ENCODE assay signal across 20 cellular contexts in the genomic region with DNA sequence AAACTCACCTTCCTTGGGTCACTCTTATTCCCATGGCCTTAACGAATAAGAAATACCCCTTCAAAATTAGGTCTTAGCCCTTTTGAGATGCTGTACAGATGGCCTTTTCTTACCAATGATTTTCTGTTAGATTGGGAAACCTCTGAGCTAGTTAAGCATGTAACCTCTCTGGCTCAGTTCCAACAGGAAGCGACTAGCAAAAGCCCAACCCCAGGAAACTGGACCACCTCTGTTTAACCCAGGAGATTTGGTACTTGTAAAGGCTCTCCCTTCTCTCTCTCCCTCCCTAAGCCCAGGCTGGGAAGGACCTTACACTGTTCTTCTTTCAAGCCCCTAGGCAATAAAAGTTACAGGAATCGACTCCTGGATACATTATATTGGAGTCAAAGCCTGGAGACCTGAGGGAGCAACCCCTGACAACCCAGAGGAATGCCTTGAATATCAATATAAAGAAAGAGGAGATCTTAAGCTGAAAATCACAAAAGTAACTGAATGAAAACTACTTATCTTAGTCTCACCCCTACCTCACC. TPM values are rescaled to one million over a fixed set of nuclear protein-coding genes. Genes with fewer than 3 reads are reported as not detected.
A peak's percentile ranks its signal among the peaks of the same experiment; 100 is the strongest.
DNase-seq lines count a peak whose midpoint lies in the region; ATAC-seq and TF ChIP-seq lines count a peak whose summit lies in the region.
"Had no signal": no experiment of that assay in that cellular context is flagged by ENCODE, and none has a peak within 500 bp of the region (broad histone marks: within the 10 kb centered on the region; RNA-seq: fewer than 3 reads in every experiment).

No MANE protein-coding gene starts in this region.

- peaks cover 6 to 66% (median 35%) of the 10 kb centered on the region in 3 donors for H3K36me3 Mint-ChIP-seq in naive thymus-derived CD8-positive, alpha-beta T cell
- peaks cover 48% of the 10 kb centered on the region for H3K36me3 Mint-ChIP-seq in CD8-positive, alpha-beta T cell

- no peaks in the 10 kb centered on the region for H3K4me1 ChIP-seq in CD8-positive, alpha-beta T cell (ENCODE audit: insufficient read depth, low read length)

- peaks cover 5 to 16% (median 11%) of the 10 kb centered on the region in 4 donors for H3K4me1 Mint-ChIP-seq in naive thymus-derived CD8-positive, alpha-beta T cell
- H3K4me1 Mint-ChIP-seq in CD8-positive, alpha-beta T cell (ENCODE audit: low read depth): peaks cover 15% of the 10 kb centered on the region

- peaks cover 17% of the 10 kb centered on the region for H3K9me3 ChIP-seq in CD8-positive, alpha-beta T cell (ENCODE audit: low read length)

- TF ChIP-seq CTCF in choroid plexus epithelial cell (conservative IDR thresholded peaks at IDR 0.05; ENCODE audit: low read depth, low read length): no peak
- TF ChIP-seq CTCF in CD8-positive, alpha-beta T cell (IDR thresholded peaks at IDR 0.05): no peak

- no peak overlapping the region for H3K27ac ChIP-seq in CD8-positive, alpha-beta T cell (ENCODE audit: low read depth, low read length)

- ATAC-seq in naive thymus-derived CD8-positive, alpha-beta T cell: no peak
- no peak for ATAC-seq in HG02981 (IDR thresholded peaks at IDR 0.05; ENCODE audit: unreplicated experiment)
- no peak for ATAC-seq in CD8-positive, alpha-beta T cell
- ATAC-seq: sciatic nerve had no signal

- H3K4me3 Mint-ChIP-seq in naive thymus-derived CD8-positive, alpha-beta T cell: peak overlapping the region in 2 of 10 donors; percentile 3 to 9
- no peak overlapping the region for H3K4me3 Mint-ChIP-seq in CD8-positive, alpha-beta T cell
- H3K4me3 Mint-ChIP-seq: activated naive CD8-positive, alpha-beta T cell treated with anti-CD3 and anti-CD28 coated beads, Interleukin-2, amount 10 ng/mL, durations not matched to agents 7 days and 5 days; CD4-positive, alpha-beta T cell; HFFc6 had no signal

- peak; percentile 5 for DNase-seq in SIG-M5 treated with dmso at 0.1 percent for 504 hours (lab: John Stamatoyannopoulos, UW; ENCODE audit: unreplicated experiment)
- DNase-seq in SIG-M5 (lab: John Stamatoyannopoulos, UW): no peak
- DNase-seq in MV-4-11 (lab: John Stamatoyannopoulos, UW): peak; percentile 27
- DNase-seq in choroid plexus epithelial cell (ENCODE audit: low read depth): peak; percentile 20
- DNase-seq in naive thymus-derived CD8-positive, alpha-beta T cell: no peak
- DNase-seq in CD8-positive, alpha-beta T cell: no peak
- DNase-seq: activated CD4-positive, alpha-beta T cell treated with anti-CD3 and anti-CD28 coated beads, Interleukin-2, amount 50 U/mL, for 48 hours; activated CD4-positive, CD25-positive, alpha-beta regulatory T cell; activated CD8-positive, alpha-beta memory T cell treated with anti-CD3 and anti-CD28 coated beads, Interleukin-2, amount 50 U/mL, for 48 hours; activated naive CD8-positive, alpha-beta T cell treated with anti-CD3 and anti-CD28 coated beads, Interleukin-2, amount 10 ng/mL, durations not matched to agents 7 days and 5 days; CD4-positive, alpha-beta T cell; cerebellar nuclear complex; DND-41; foreskin melanocyte; HFFc6; hypothalamus; OCI-M1; substantia nigra had no signal

- CTCF ChIA-PET in CD8-positive, alpha-beta T cell (lab: Charles Lee): no interaction called here

- H3K27me3 ChIP-seq in CD8-positive, alpha-beta T cell (ENCODE audit: insufficient read depth, low read length): no peaks in the 10 kb centered on the region

- no peak overlapping the region for H3K4me3 ChIP-seq in choroid plexus epithelial cell (ENCODE audit: low read depth, low read length)
- H3K4me3 ChIP-seq in CD8-positive, alpha-beta T cell (ENCODE audit: low read depth, low read length): no peak overlapping the region

- POLR2A ChIA-PET in naive thymus-derived CD8-positive, alpha-beta T cell (lab: Charles Lee): no interaction called here
- POLR2A ChIA-PET in CD8-positive, alpha-beta T cell (lab: Charles Lee): no interaction called here

- no peaks in the 10 kb centered on the region for H3K27me3 Mint-ChIP-seq in naive thymus-derived CD8-positive, alpha-beta T cell
- H3K27me3 Mint-ChIP-seq in CD8-positive, alpha-beta T cell (ENCODE audit: low read depth): no peaks in the 10 kb centered on the region
- H3K27me3 Mint-ChIP-seq: activated naive CD8-positive, alpha-beta T cell treated with anti-CD3 and anti-CD28 coated beads, Interleukin-2, amount 10 ng/mL, durations not matched to agents 7 days and 5 days; CD4-positive, alpha-beta T cell had no signal

- intact Hi-C loops in CD8-positive, alpha-beta T cell (cut with DNase I, micrococcal nuclease): no loop called here

- peaks cover 0 to 47% (median 19%) of the 10 kb centered on the region in 9 donors for H3K9me3 Mint-ChIP-seq in naive thymus-derived CD8-positive, alpha-beta T cell
- peaks cover 11% of the 10 kb centered on the region for H3K9me3 Mint-ChIP-seq in CD8-positive, alpha-beta T cell

- H3K36me3 ChIP-seq in CD8-positive, alpha-beta T cell (ENCODE audit: insufficient read depth, low read length): no peaks in the 10 kb centered on the region

- no peak overlapping the region for H3K27ac Mint-ChIP-seq in naive thymus-derived CD8-positive, alpha-beta T cell
- no peak overlapping the region for H3K27ac Mint-ChIP-seq in CD8-positive, alpha-beta T cell
- H3K27ac Mint-ChIP-seq: activated naive CD8-positive, alpha-beta T cell treated with anti-CD3 and anti-CD28 coated beads, Interleukin-2, amount 10 ng/mL, durations not matched to agents 7 days and 5 days; CD4-positive, alpha-beta T cell; HFFc6 had no signal

RNA-seq across cellular contexts. Expression of a gene that starts 11.7 kb away (rescaled TPM):
- total RNA-seq in naive thymus-derived CD8-positive, alpha-beta T cell: 10 to 100 TPM; 20.6 to 23.2 TPM
- 10 to 100 TPM; 15.1 to 17.4 (median 15.5) TPM for polyA plus RNA-seq in naive thymus-derived CD8-positive, alpha-beta T cell
- 1 to 10 TPM; 5.4 to 6.4 TPM for total RNA-seq in CD8-positive, alpha-beta T cell

RNA-seq across cellular contexts. Expression of a gene that starts 11.9 kb away (rescaled TPM):
- 10 to 100 TPM; 42.6 to 46.6 TPM for total RNA-seq in naive thymus-derived CD8-positive, alpha-beta T cell
- polyA plus RNA-seq in naive thymus-derived CD8-positive, alpha-beta T cell: 10 to 100 TPM; 14.3 to 15.4 (median 15.3) TPM
- 10 to 100 TPM; 20.3 to 21.4 TPM for total RNA-seq in CD8-positive, alpha-beta T cell

Comparison
In these comparisons a context has a peak if more than half of its experiments do, and no peak if none do; other contexts are left out.
1. DNase-seq: peak in SIG-M5 treated with dmso at 0.1 percent for 504 hours (single experiment), MV-4-11 (single experiment) and choroid plexus epithelial cell (single experiment); none in SIG-M5 (single experiment), naive thymus-derived CD8-positive, alpha-beta T cell (0 of 10) and CD8-positive, alpha-beta T cell (0 of 7).